In the genomic region with DNA sequence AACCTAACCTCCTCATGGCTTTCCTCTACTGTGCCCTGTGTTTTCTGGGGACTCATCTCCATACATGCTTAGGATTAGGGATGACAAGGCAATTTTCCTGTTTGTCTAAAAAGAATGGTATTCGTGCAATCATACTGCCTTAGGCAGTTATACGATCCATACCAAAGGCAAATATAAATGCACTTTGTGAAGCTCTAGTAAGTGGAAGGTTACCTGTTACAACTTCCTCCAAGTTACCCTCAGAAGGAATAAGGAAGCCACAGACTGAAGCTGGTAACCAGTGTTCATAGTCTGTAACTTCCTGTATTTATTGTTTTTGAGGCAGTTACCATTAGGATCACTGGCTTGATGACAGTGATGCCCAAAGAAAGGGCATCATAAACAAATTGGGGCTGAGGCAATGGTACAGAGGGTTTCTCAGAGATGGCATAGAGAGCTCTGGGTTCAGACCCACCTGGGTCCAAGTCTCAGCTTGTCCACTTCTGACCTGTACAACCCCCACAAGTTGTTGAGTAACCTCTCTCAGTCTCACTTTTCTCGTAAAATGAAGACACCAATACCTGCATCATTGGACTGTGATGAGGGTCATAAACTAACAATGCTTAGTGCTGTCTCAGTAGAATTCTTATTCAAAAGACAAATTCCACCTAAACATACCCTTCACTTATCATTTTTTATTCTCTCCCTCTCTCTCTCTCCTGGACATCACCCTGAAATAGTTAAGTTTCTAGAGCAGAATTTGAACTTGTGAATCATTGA, we compare ENCODE assay signal across 12 cellular contexts.
DNase-seq lines count a peak whose midpoint lies in the region; ATAC-seq lines count a peak whose summit lies in the region.
"Had no signal": no experiment of that assay in that cellular context is flagged by ENCODE, and none has a peak within 500 bp of the region (broad histone marks: within the 10 kb centered on the region; RNA-seq: fewer than 3 reads in every experiment).

No MANE protein-coding gene starts in this region.

- peaks cover 28 to 82% (median 64%) of the 10 kb centered on the region in 4 donors for H3K4me1 Mint-ChIP-seq in CD4-positive, CD25-positive, alpha-beta regulatory T cell
- H3K4me1 Mint-ChIP-seq in activated CD8-positive, alpha-beta T cell treated with anti-CD3 and anti-CD28 coated beads, Interleukin-2, amount 10 ng/mL, durations not matched to agents 7 days and 5 days (ENCODE audit: low read depth): peaks cover 48% of the 10 kb centered on the region
- peaks cover 44% of the 10 kb centered on the region for H3K4me1 Mint-ChIP-seq in memory B cell

- DNase-seq in CD4-positive, CD25-positive, alpha-beta regulatory T cell: peak in 2 of 3 donors; percentile 43 to 50
- peak; percentile 39 for DNase-seq in activated CD8-positive, alpha-beta T cell treated with anti-CD3 and anti-CD28 coated beads, Interleukin-2, amount 10 ng/mL, durations not matched to agents 7 days and 5 days
- DNase-seq in memory B cell (ENCODE audit: low spot score in 2 of 2): peak in 1 of 2 donors; percentile 46
- no peak for DNase-seq in NCI-H446 treated with DMSO at 0.1 percent for 48 hours (lab: John Stamatoyannopoulos, UW)
- no peak for DNase-seq in stimulated activated CD4-positive, alpha-beta T cell treated with anti-CD3 and anti-CD28 coated beads, Interleukin-12 subunit alpha, Interleukin-12 subunit beta, amount 100 ng/mL, for 4 hours
- DNase-seq in activated CD4-positive, CD25-positive, alpha-beta regulatory T cell treated with anti-CD3 and anti-CD28 coated beads, Interleukin-2, amount 50 U/mL, for 72 hours: no peak
- DNase-seq: Calu3, mesendoderm, sigmoid colon, WERI-Rb-1 had no signal

- peak overlapping the region; percentile 66 to 96 (median 92) for H3K27ac Mint-ChIP-seq in CD4-positive, CD25-positive, alpha-beta regulatory T cell
- peak overlapping the region; percentile 88 for H3K27ac Mint-ChIP-seq in activated CD8-positive, alpha-beta T cell treated with anti-CD3 and anti-CD28 coated beads, Interleukin-2, amount 10 ng/mL, durations not matched to agents 7 days and 5 days
- H3K27ac Mint-ChIP-seq in memory B cell: peak overlapping the region; percentile 93

- H3K27me3 Mint-ChIP-seq in CD4-positive, CD25-positive, alpha-beta regulatory T cell: no peaks in the 10 kb centered on the region
- no peaks in the 10 kb centered on the region for H3K27me3 Mint-ChIP-seq in activated CD8-positive, alpha-beta T cell treated with anti-CD3 and anti-CD28 coated beads, Interleukin-2, amount 10 ng/mL, durations not matched to agents 7 days and 5 days (ENCODE audit: low read depth)
- H3K27me3 Mint-ChIP-seq in memory B cell: no peaks in the 10 kb centered on the region

- peaks cover 40% of the 10 kb centered on the region for H3K36me3 ChIP-seq in CD4-positive, CD25-positive, alpha-beta regulatory T cell (ENCODE audit: control insufficient read depth, insufficient read depth, low read length)
- H3K36me3 ChIP-seq in KOPT-K1 (ENCODE audit: insufficient read depth, low read length): peaks cover 99% of the 10 kb centered on the region
- H3K36me3 ChIP-seq: sigmoid colon, WERI-Rb-1 had no signal

- POLR2A ChIA-PET in activated CD8-positive, alpha-beta T cell treated with anti-CD3 and anti-CD28 coated beads, Interleukin-2, amount 10 ng/mL, durations not matched to agents 7 days and 5 days (lab: Charles Lee): interaction anchor here (1.2 to 2.0 kb wide), 3 partner anchors 31 to 42 kb away, joined by 3 to 6 read pairs (median 3); no protein-coding TSS in a partner anchor

- H3K9me3 Mint-ChIP-seq in CD4-positive, CD25-positive, alpha-beta regulatory T cell: no peaks in the 10 kb centered on the region
- no peaks in the 10 kb centered on the region for H3K9me3 Mint-ChIP-seq in activated CD8-positive, alpha-beta T cell treated with anti-CD3 and anti-CD28 coated beads, Interleukin-2, amount 10 ng/mL, durations not matched to agents 7 days and 5 days (ENCODE audit: insufficient read depth)
- peaks cover 3% of the 10 kb centered on the region for H3K9me3 Mint-ChIP-seq in memory B cell

- peak overlapping the region; percentile 64 for H3K4me3 ChIP-seq in CD4-positive, CD25-positive, alpha-beta regulatory T cell (ENCODE audit: low read depth, low read length)
- H3K4me3 ChIP-seq: sigmoid colon had no signal

- peak; percentile 68 to 72 for ATAC-seq in CD4-positive, CD25-positive, alpha-beta regulatory T cell (ENCODE audit: low read depth in 2 of 2)
- ATAC-seq in activated CD8-positive, alpha-beta T cell treated with anti-CD3 and anti-CD28 coated beads, Interleukin-2, amount 10 ng/mL, durations not matched to agents 7 days and 5 days: peak; percentile 84
- ATAC-seq in memory B cell (ENCODE audit: low read depth) (peak; percentile 86), HG03469 (IDR thresholded peaks at IDR 0.05; ENCODE audit: unreplicated experiment) (no peak)

- CTCF ChIA-PET in activated CD8-positive, alpha-beta T cell treated with anti-CD3 and anti-CD28 coated beads, Interleukin-2, amount 10 ng/mL, durations not matched to agents 7 days and 5 days (lab: Charles Lee): interaction anchor here (1.1 to 2.3 kb wide), 3 partner anchors 23 to 103 kb away, joined by 3 to 12 read pairs (median 3); no protein-coding TSS in a partner anchor

- H3K27ac ChIP-seq in CD4-positive, CD25-positive, alpha-beta regulatory T cell (ENCODE audit: insufficient read depth, low read length, poor library complexity, severe bottlenecking): peak overlapping the region; percentile 71
- peak overlapping the region; percentile 8 for H3K27ac ChIP-seq in KOPT-K1 (ENCODE audit: low read depth, low read length, poor library complexity, severe bottlenecking)
- H3K27ac ChIP-seq: sigmoid colon, WERI-Rb-1 had no signal

- peaks cover 26% of the 10 kb centered on the region for H3K4me1 ChIP-seq in CD4-positive, CD25-positive, alpha-beta regulatory T cell (ENCODE audit: control insufficient read depth, insufficient read depth, low read length, poor library complexity, severe bottlenecking)
- H3K4me1 ChIP-seq: sigmoid colon had no signal

- H3K27me3 ChIP-seq in CD4-positive, CD25-positive, alpha-beta regulatory T cell (ENCODE audit: control insufficient read depth, insufficient read depth, low read length): no peaks in the 10 kb centered on the region
- H3K27me3 ChIP-seq: sigmoid colon had no signal

- H3K9me3 ChIP-seq in CD4-positive, CD25-positive, alpha-beta regulatory T cell (ENCODE audit: control insufficient read depth in 2 of 2, low read length in 2 of 2): no peaks in the 10 kb centered on the region
- no peaks in the 10 kb centered on the region for H3K9me3 ChIP-seq in KOPT-K1 (ENCODE audit: insufficient read depth, low read length, poor library complexity, severe bottlenecking)
- H3K9me3 ChIP-seq: sigmoid colon had no signal

- H3K4me3 Mint-ChIP-seq in CD4-positive, CD25-positive, alpha-beta regulatory T cell: peak overlapping the region; percentile 31 to 80 (median 61)
- H3K4me3 Mint-ChIP-seq in activated CD8-positive, alpha-beta T cell treated with anti-CD3 and anti-CD28 coated beads, Interleukin-2, amount 10 ng/mL, durations not matched to agents 7 days and 5 days: peak overlapping the region; percentile 45
- H3K4me3 Mint-ChIP-seq in memory B cell: peak overlapping the region; percentile 62

- peaks cover 59% of the 10 kb centered on the region for H3K36me3 Mint-ChIP-seq in CD4-positive, CD25-positive, alpha-beta regulatory T cell
- peaks cover 86% of the 10 kb centered on the region for H3K36me3 Mint-ChIP-seq in activated CD8-positive, alpha-beta T cell treated with anti-CD3 and anti-CD28 coated beads, Interleukin-2, amount 10 ng/mL, durations not matched to agents 7 days and 5 days (ENCODE audit: low read depth)
- peaks cover 37% of the 10 kb centered on the region for H3K36me3 Mint-ChIP-seq in memory B cell

Comparison
In these comparisons a context has a peak if more than half of its experiments do, and no peak if none do; other contexts are left out.
1. DNase-seq: peak in CD4-positive, CD25-positive, alpha-beta regulatory T cell (2 of 3) and activated CD8-positive, alpha-beta T cell treated with anti-CD3 and anti-CD28 coated beads, Interleukin-2, amount 10 ng/mL, durations not matched to agents 7 days and 5 days (single experiment); none in NCI-H446 treated with DMSO at 0.1 percent for 48 hours (single experiment), stimulated activated CD4-positive, alpha-beta T cell treated with anti-CD3 and anti-CD28 coated beads, Interleukin-12 subunit alpha, Interleukin-12 subunit beta, amount 100 ng/mL, for 4 hours (single experiment) and activated CD4-positive, CD25-positive, alpha-beta regulatory T cell treated with anti-CD3 and anti-CD28 coated beads, Interleukin-2, amount 50 U/mL, for 72 hours (single experiment).
2. Peak in every context shown above with its lines, with median percentiles within 50 percentile points of each other: H3K27ac Mint-ChIP-seq and H3K4me3 Mint-ChIP-seq.